ENCODE assay signal across 14 cellular contexts in genomic region chr13:40961224-40961623, GRCh38. TPM values are rescaled to one million over a fixed set of nuclear protein-coding genes. Genes with fewer than 3 reads are reported as not detected.
A peak's percentile ranks its signal among the peaks of the same experiment; 100 is the strongest.
DNase-seq lines count a peak whose midpoint lies in the region; ATAC-seq and TF ChIP-seq lines count a peak whose summit lies in the region.
"Had no signal": no experiment of that assay in that cellular context is flagged by ENCODE, and none has a peak within 500 bp of the region (broad histone marks: within the 10 kb centered on the region; RNA-seq: fewer than 3 reads in every experiment).

No MANE protein-coding gene starts in this region.

- peak overlapping the region; percentile 76 for H3K27ac ChIP-seq in OCI-LY3 (ENCODE audit: low read length)
- peak overlapping the region; percentile 0 for H3K27ac ChIP-seq in effector memory CD4-positive, alpha-beta T cell (ENCODE audit: insufficient read depth, low read length, poor library complexity, severe bottlenecking)
- H3K27ac ChIP-seq: adrenal gland had no signal

- peak; percentile 44 for ATAC-seq in GM18867 (IDR thresholded peaks at IDR 0.05; ENCODE audit: unreplicated experiment)
- no peak for ATAC-seq in HG02870 (IDR thresholded peaks at IDR 0.05; ENCODE audit: unreplicated experiment)
- no peak for ATAC-seq in GM19397 (IDR thresholded peaks at IDR 0.05; ENCODE audit: unreplicated experiment)

- H2AFZ ChIP-seq in OCI-LY3 (ENCODE audit: low read depth, low read length), result no peak overlapping the region

- no peaks in the 10 kb centered on the region for H3K27me3 ChIP-seq in OCI-LY3 (ENCODE audit: low read depth, low read length)
- H3K27me3 ChIP-seq in effector memory CD4-positive, alpha-beta T cell (replicated peaks; ENCODE audit: control insufficient read depth, insufficient read depth, low read length, poor library complexity, severe bottlenecking), result no peaks in the 10 kb centered on the region
- H3K27me3 ChIP-seq: adrenal gland had no signal

- intact Hi-C loops in CD14-positive monocyte (cut with micrococcal nuclease), result no loop called here

- TF ChIP-seq CTCF in CD14-positive monocyte (IDR thresholded peaks at IDR 0.05) (no peak), OCI-LY3 (IDR thresholded peaks at IDR 0.05; ENCODE audit: low read depth, low read length) (no peak)

- H3K27me3 Mint-ChIP-seq in CD14-positive monocyte (ENCODE audit: low read depth in 3 of 3), result no peaks in the 10 kb centered on the region

- H3K4me3 ChIP-seq in OCI-LY3 (ENCODE audit: low read length), result peak overlapping the region; percentile 52
- no peak overlapping the region for H3K4me3 ChIP-seq in effector memory CD4-positive, alpha-beta T cell (ENCODE audit: insufficient read depth, low read depth, low read length, poor library complexity, severe bottlenecking)
- H3K4me3 ChIP-seq: adrenal gland had no signal

- H3K9me3 Mint-ChIP-seq in CD14-positive monocyte, result peaks cover 0 to 2% (median 0%) of the 10 kb centered on the region in 7 donors

- peaks cover 53% of the 10 kb centered on the region for H4K20me1 ChIP-seq in OCI-LY3 (ENCODE audit: insufficient read depth, low read length)

- peaks cover 70% of the 10 kb centered on the region for H3K4me1 Mint-ChIP-seq in CD14-positive monocyte

- peak overlapping the region; percentile 48 for H3K9ac ChIP-seq in OCI-LY3 (ENCODE audit: low read length)

- no peaks in the 10 kb centered on the region for H3K9me3 ChIP-seq in OCI-LY3 (ENCODE audit: insufficient read depth, low read length)
- H3K9me3 ChIP-seq in effector memory CD4-positive, alpha-beta T cell (ENCODE audit: control insufficient read depth, low read length), result no peaks in the 10 kb centered on the region
- H3K9me3 ChIP-seq: adrenal gland had no signal

- H3K4me1 ChIP-seq in OCI-LY3 (ENCODE audit: low read length), result peaks cover 36% of the 10 kb centered on the region
- peaks cover 41% of the 10 kb centered on the region for H3K4me1 ChIP-seq in effector memory CD4-positive, alpha-beta T cell (ENCODE audit: control insufficient read depth, insufficient read depth, low read length, poor library complexity, severe bottlenecking)

- peak overlapping the region; percentile 84 to 96 (median 94) for H3K27ac Mint-ChIP-seq in CD14-positive monocyte
- H3K27ac Mint-ChIP-seq: endodermal cell had no signal

- peak overlapping the region; percentile 57 to 76 for H3K4me3 Mint-ChIP-seq in CD14-positive monocyte
- H3K4me3 Mint-ChIP-seq: endodermal cell had no signal

- peaks cover 43 to 47% of the 10 kb centered on the region in 2 donors for H3K36me3 Mint-ChIP-seq in CD14-positive monocyte

- DNase-seq in CD14-positive monocyte (ENCODE audit: low spot score) (no peak), iPS-NIHi11 (ENCODE audit: low spot score) (no peak)
- DNase-seq in effector memory CD4-positive, alpha-beta T cell, result no peak
- DNase-seq in stimulated activated CD4-positive, alpha-beta T cell treated with anti-CD3 and anti-CD28 coated beads, Interleukin-4, amount 100 ng/mL, for 1 hour, result no peak
- DNase-seq: adrenal gland; endodermal cell; glutamatergic neuron; NCI-H1417; posterior cingulate gyrus; stimulated activated CD4-positive, alpha-beta T cell treated with anti-CD3 and anti-CD28 coated beads, Interleukin-4, amount 100 ng/mL, for 4 hours had no signal

- H3K4me2 ChIP-seq in OCI-LY3 (ENCODE audit: low read length), result peak overlapping the region; percentile 81

- peaks cover 74% of the 10 kb centered on the region for H3K79me2 ChIP-seq in OCI-LY3 (ENCODE audit: low read length)

- H3K36me3 ChIP-seq in OCI-LY3 (replicated peaks; ENCODE audit: low read depth, low read length), result peaks cover 18% of the 10 kb centered on the region
- H3K36me3 ChIP-seq in effector memory CD4-positive, alpha-beta T cell (ENCODE audit: control insufficient read depth, insufficient read depth, low read length), result peaks cover 13% of the 10 kb centered on the region

RNA-seq across cellular contexts. Expression of gene ELF1, which starts 57.9 kb away (rescaled TPM):
- polyA plus RNA-seq in CD14-positive monocyte, result 10 to 100 TPM; 83.3 TPM
